In genomic region chr21:45356653-45357435, GRCh38 we compare ENCODE assay signal across 1 cellular context.
TF ChIP-seq lines count a peak whose summit lies in the region.

No MANE protein-coding gene starts in this region.

TF ChIP-seq in HepG2, 621 proteins besides CTCF, POLR2A, EP300 and RAD21 (continued from another document and continues in another):
- TF ChIP-seq NRL (CRISPR knock-in tag; IDR thresholded peaks at IDR 0.05; ENCODE audit: borderline replicate concordance) (no peak), PREB (CRISPR knock-in tag; IDR thresholded peaks at IDR 0.05) (no peak), ZSCAN20 (CRISPR knock-in tag; IDR thresholded peaks at IDR 0.05; ENCODE audit: borderline replicate concordance) (no peak), REPIN1 (CRISPR knock-in tag; IDR thresholded peaks at IDR 0.05; ENCODE audit: borderline replicate concordance, low read depth) (no peak), NR3C1 (CRISPR knock-in tag; IDR thresholded peaks at IDR 0.05) (no peak), REST (IDR thresholded peaks at IDR 0.05; ENCODE audit: borderline replicate concordance in 1 of 2, low read depth in 1 of 2, low read length in 2 of 2) (no peak), ZNF432 (CRISPR knock-in tag; IDR thresholded peaks at IDR 0.05; ENCODE audit: borderline replicate concordance) (no peak), ARNT2 (CRISPR knock-in tag; IDR thresholded peaks at IDR 0.05; ENCODE audit: low read depth) (no peak), ZNF292 (CRISPR knock-in tag; IDR thresholded peaks at IDR 0.05; ENCODE audit: borderline replicate concordance, low read depth) (no peak), BATF2 (CRISPR knock-in tag; IDR thresholded peaks at IDR 0.05) (no peak), ZFP41 (CRISPR knock-in tag; IDR thresholded peaks at IDR 0.05; ENCODE audit: borderline replicate concordance) (no peak), ZNF589 (CRISPR knock-in tag; conservative IDR thresholded peaks at IDR 0.05) (no peak), ZBTB34 (CRISPR knock-in tag; IDR thresholded peaks at IDR 0.05) (no peak), FOXJ3 (CRISPR knock-in tag; IDR thresholded peaks at IDR 0.05; ENCODE audit: borderline replicate concordance) (no peak), TGIF2 (CRISPR knock-in tag; IDR thresholded peaks at IDR 0.05) (no peak), ZNF564 (CRISPR knock-in tag; IDR thresholded peaks at IDR 0.05) (no peak), MTF1 (CRISPR knock-in tag; IDR thresholded peaks at IDR 0.05) (no peak), POLR2AphosphoS5 (IDR thresholded peaks at IDR 0.05; ENCODE audit: low read depth, low read length) (no peak), ZMYM4 (CRISPR knock-in tag; IDR thresholded peaks at IDR 0.05) (no peak), CREBL2 (CRISPR knock-in tag; IDR thresholded peaks at IDR 0.05; ENCODE audit: borderline replicate concordance) (no peak), PCBP1 (IDR thresholded peaks at IDR 0.05; ENCODE audit: borderline replicate concordance, low read depth, low read length) (no peak), MATR3 (CRISPR knock-in tag; IDR thresholded peaks at IDR 0.05) (no peak), FOXA1 (IDR thresholded peaks at IDR 0.05) (no peak), FOXA1 (CRISPR knock-in tag; IDR thresholded peaks at IDR 0.05) (peak; percentile 74), ZSCAN12 (CRISPR knock-in tag; IDR thresholded peaks at IDR 0.05) (no peak), YY1 (IDR thresholded peaks at IDR 0.05; ENCODE audit: insufficient read depth, insufficient replicate concordance, low read depth, low read length) (peak; percentile 42), MAFF (IDR thresholded peaks at IDR 0.05; ENCODE audit: low read depth, low read length) (no peak), ZNF609 (CRISPR knock-in tag; IDR thresholded peaks at IDR 0.05; ENCODE audit: borderline replicate concordance) (0 out of 2 replicates have a peak, but pooled peaks have one; percentile 23), ZNF572 (CRISPR knock-in tag; IDR thresholded peaks at IDR 0.05) (no peak), HNRNPK (IDR thresholded peaks at IDR 0.05; ENCODE audit: low read depth, low read length, poor library complexity, severe bottlenecking) (no peak), FOXP4 (CRISPR knock-in tag; IDR thresholded peaks at IDR 0.05) (peak; percentile 84), HNF4A (CRISPR knock-in tag; IDR thresholded peaks at IDR 0.05) (peak; percentile 84), GMEB2 (CRISPR knock-in tag; IDR thresholded peaks at IDR 0.05; ENCODE audit: low read depth) (no peak), ZFP82 (CRISPR knock-in tag; IDR thresholded peaks at IDR 0.05; ENCODE audit: borderline replicate concordance) (no peak), ZNF24 (IDR thresholded peaks at IDR 0.05) (0 out of 2 replicates have a peak, but pooled peaks have one; percentile 22), AFF4 (CRISPR knock-in tag; IDR thresholded peaks at IDR 0.05) (no peak), ZNF883 (CRISPR knock-in tag; IDR thresholded peaks at IDR 0.05; ENCODE audit: not compliant biosample characterization) (peak; percentile 36), NKX3-1 (CRISPR knock-in tag; IDR thresholded peaks at IDR 0.05) (no peak)
